ENCODE assay signal across 9 cellular contexts in genomic region chr10:48551796-48552591, GRCh38. TPM values are rescaled to one million over a fixed set of nuclear protein-coding genes. Genes with fewer than 3 reads are reported as not detected.
DNase-seq lines count a peak whose midpoint lies in the region; FAIRE-seq and TF ChIP-seq lines count a peak whose summit lies in the region.
"Had no signal": no experiment of that assay in that cellular context is flagged by ENCODE, and none has a peak within 500 bp of the region (broad histone marks: within the 10 kb centered on the region; RNA-seq: fewer than 3 reads in every experiment).

No MANE protein-coding gene starts in this region.

- peaks cover 61% of the 10 kb centered on the region for H3K4me1 ChIP-seq in BLaER1
- H3K4me1 ChIP-seq in left ventricle myocardium inferior: peaks cover 23% of the 10 kb centered on the region
- H3K4me1 ChIP-seq in sigmoid colon: peaks cover 0 to 31% (median 20%) of the 10 kb centered on the region in 4 donors

- no peak overlapping the region for H3K4me3 ChIP-seq in BLaER1
- H3K4me3 ChIP-seq in left ventricle myocardium inferior: no peak overlapping the region
- no peak overlapping the region for H3K4me3 ChIP-seq in sigmoid colon

- no peaks in the 10 kb centered on the region for H3K27me3 ChIP-seq in BLaER1
- no peaks in the 10 kb centered on the region for H3K27me3 ChIP-seq in left ventricle myocardium inferior (ENCODE audit: low read depth)
- no peaks in the 10 kb centered on the region for H3K27me3 ChIP-seq in sigmoid colon

- TF ChIP-seq CTCF in left ventricle myocardium inferior (IDR thresholded peaks at IDR 0.05; ENCODE audit: borderline replicate concordance): peak; percentile 85
- peak in 3 of 4 experiments; percentile 52 to 67 (median 67) for TF ChIP-seq CTCF in sigmoid colon (IDR thresholded peaks at IDR 0.05)

- no peaks in the 10 kb centered on the region for H3K36me3 Mint-ChIP-seq in T-helper 2 cell treated with Interferon-gamma antibody and Interleukin-4, amounts not matched to agents 5 μg/mL and 100 μg/mL, for 36 hours (ENCODE audit: low read depth)
- H3K36me3 Mint-ChIP-seq: IgD-negative memory B cell had no signal

- DNase-seq in GM19239 (ENCODE audit: insufficient read length, low spot score): peak; percentile 52
- peak; percentile 44 for DNase-seq in NCI-H2196 (lab: John Stamatoyannopoulos, UW; ENCODE audit: unreplicated experiment)
- DNase-seq in amniotic epithelial cell (ENCODE audit: low read depth): peak; percentile 54
- peak; percentile 38 for DNase-seq in left ventricle myocardium inferior
- no peak for DNase-seq in sigmoid colon
- no peak for DNase-seq in T-helper 9 cell
- DNase-seq in T-helper 2 cell treated with Interferon-gamma antibody and Interleukin-4, amounts not matched to agents 5 μg/mL and 100 μg/mL, for 36 hours (ENCODE audit: low spot score): no peak

- intact Hi-C loops in left ventricle myocardium inferior (cut with micrococcal nuclease): loop anchor here (2.0 to 10.0 kb wide), 2 partner anchors 53 to 105 kb away; partner anchors contain the start of gene ARHGAP22
- intact Hi-C loops in sigmoid colon (cut with DNase I): loop anchor here (2.0 kb wide), 1 partner anchor 105 kb away; no protein-coding TSS in a partner anchor

- H4K20me1 ChIP-seq in BLaER1: 0 out of 2 replicates have a peak, but pooled peaks cover 10% of the 10 kb centered on the region

- 44 to 46% methylated on average over 7 of the region's 7 CpGs for whole genome bisulfite sequencing in sigmoid colon, 2 donors

- TF ChIP-seq POLR2A in sigmoid colon (IDR thresholded peaks at IDR 0.05): no peak

- H3K9ac ChIP-seq in BLaER1: peak overlapping the region; percentile 4; the same call in 1 of the 2 replicates

- H3K4me3 Mint-ChIP-seq in T-helper 2 cell treated with Interferon-gamma antibody and Interleukin-4, amounts not matched to agents 5 μg/mL and 100 μg/mL, for 36 hours: no peak overlapping the region
- H3K4me3 Mint-ChIP-seq: IgD-negative memory B cell had no signal

- H3K27me3 Mint-ChIP-seq in T-helper 2 cell treated with Interferon-gamma antibody and Interleukin-4, amounts not matched to agents 5 μg/mL and 100 μg/mL, for 36 hours (ENCODE audit: low read depth): no peaks in the 10 kb centered on the region

- H3K9me3 ChIP-seq in BLaER1: no peaks in the 10 kb centered on the region
- no peaks in the 10 kb centered on the region for H3K9me3 ChIP-seq in left ventricle myocardium inferior (replicated peaks)
- H3K9me3 ChIP-seq in sigmoid colon: no peaks in the 10 kb centered on the region

- H3K27ac ChIP-seq in BLaER1: no peak overlapping the region
- H3K27ac ChIP-seq in left ventricle myocardium inferior (replicated peaks): no peak overlapping the region
- no peak overlapping the region for H3K27ac ChIP-seq in sigmoid colon

- no peaks in the 10 kb centered on the region for H3K9me3 Mint-ChIP-seq in T-helper 2 cell treated with Interferon-gamma antibody and Interleukin-4, amounts not matched to agents 5 μg/mL and 100 μg/mL, for 36 hours
- H3K9me3 Mint-ChIP-seq: IgD-negative memory B cell had no signal

- peak; percentile 73 for FAIRE-seq in GM19239 (lab: Jason Lieb, UNC)

- no peaks in the 10 kb centered on the region for H3K4me1 Mint-ChIP-seq in T-helper 2 cell treated with Interferon-gamma antibody and Interleukin-4, amounts not matched to agents 5 μg/mL and 100 μg/mL, for 36 hours (ENCODE audit: low read depth)

- H3K4me2 ChIP-seq in BLaER1: peak overlapping the region; percentile 82

- TF ChIP-seq EP300 in sigmoid colon (IDR thresholded peaks at IDR 0.05): no peak

- H3K36me3 ChIP-seq in BLaER1 (no peaks in the 10 kb centered on the region), left ventricle myocardium inferior (no peaks in the 10 kb centered on the region), sigmoid colon (no peaks in the 10 kb centered on the region)

- no peak overlapping the region for H3K27ac Mint-ChIP-seq in T-helper 2 cell treated with Interferon-gamma antibody and Interleukin-4, amounts not matched to agents 5 μg/mL and 100 μg/mL, for 36 hours

RNA-seq across cellular contexts. Expression of gene ARHGAP22, which starts 52.9 kb away (rescaled TPM):
- total RNA-seq in left ventricle myocardium inferior: 3.8 TPM
- 1 to 10 TPM; 1.3 to 6.4 (median 4.1) TPM for total RNA-seq in sigmoid colon
- polyA plus RNA-seq in sigmoid colon: 1 to 10 TPM; 1.2 to 3.1 (median 2.4) TPM

Comparison
In these comparisons a context has a peak if more than half of its experiments do, and no peak if none do; other contexts are left out.
1. DNase-seq: peak in GM19239 (single experiment), NCI-H2196 (single experiment), amniotic epithelial cell (single experiment) and left ventricle myocardium inferior (single experiment); none in sigmoid colon (single experiment), T-helper 9 cell (single experiment) and T-helper 2 cell treated with Interferon-gamma antibody and Interleukin-4, amounts not matched to agents 5 μg/mL and 100 μg/mL, for 36 hours (single experiment).